ENCODE assay signal across 1 cellular context in genomic region chr20:32780749-32781402, GRCh38.
TF ChIP-seq lines count a peak whose summit lies in the region.

No MANE protein-coding gene starts in this region.

TF ChIP-seq in H1, 55 proteins besides CTCF, POLR2A, EP300 and RAD21:
- TF ChIP-seq POLR2AphosphoS5 (IDR thresholded peaks at IDR 0.05; ENCODE audit: low read depth, low read length) (no peak), EGR1 (IDR thresholded peaks at IDR 0.05; ENCODE audit: borderline replicate concordance, low read depth, low read length) (no peak), USF2 (IDR thresholded peaks at IDR 0.05; ENCODE audit: low read length) (no peak), CREB1 (IDR thresholded peaks at IDR 0.05) (peak; percentile 27; the same call in 1 of the 2 replicates), ATF3 (IDR thresholded peaks at IDR 0.05; ENCODE audit: insufficient read depth, low read depth, low read length) (no peak), CTBP2 (IDR thresholded peaks at IDR 0.05; ENCODE audit: borderline replicate concordance, insufficient read depth, insufficient read length, low read length) (no peak), RBBP5 (IDR thresholded peaks at IDR 0.05; ENCODE audit: borderline replicate concordance, low read depth, low read length) (no peak), RFX5 (IDR thresholded peaks at IDR 0.05; ENCODE audit: borderline replicate concordance, low read depth, low read length) (no peak), GTF2F1 (IDR thresholded peaks at IDR 0.05; ENCODE audit: borderline replicate concordance, low read depth, low read length) (no peak), TCF12 (IDR thresholded peaks at IDR 0.05; ENCODE audit: low read depth, low read length) (no peak), TBP (IDR thresholded peaks at IDR 0.05; ENCODE audit: low read depth, low read length) (no peak), HDAC2 (IDR thresholded peaks at IDR 0.05; ENCODE audit: borderline replicate concordance in 1 of 2, low read depth in 2 of 2, low read length in 2 of 2) (0 out of 4 replicates have a peak, but pooled peaks of 1 of the 2 experiments have one; percentile 61), SIN3A (conservative IDR thresholded peaks at IDR 0.05 in 1 of 2, IDR thresholded peaks at IDR 0.05 in 1 of 2; ENCODE audit: low read depth in 1 of 2, low read length in 2 of 2) (0 out of 4 replicates have a peak, but pooled peaks have one; percentile 44 to 54), BCL11A (IDR thresholded peaks at IDR 0.05; ENCODE audit: low read depth in 2 of 2, low read length in 2 of 2) (peak in 1 of 2 experiments; percentile 61), HDAC6 (IDR thresholded peaks at IDR 0.05; ENCODE audit: low read depth, low read length) (no peak), KDM1A (IDR thresholded peaks at IDR 0.05; ENCODE audit: borderline replicate concordance, low read length) (no peak), SRF (IDR thresholded peaks at IDR 0.05; ENCODE audit: low read depth, low read length) (no peak), NANOG (IDR thresholded peaks at IDR 0.05; ENCODE audit: insufficient read depth, low read depth, low read length, poor library complexity, severe bottlenecking) (peak; percentile 98), NRF1 (IDR thresholded peaks at IDR 0.05; ENCODE audit: low read depth, low read length) (no peak), CHD7 (IDR thresholded peaks at IDR 0.05; ENCODE audit: insufficient replicate concordance, low read length) (no peak), ZNF274 (IDR thresholded peaks at IDR 0.05; ENCODE audit: borderline replicate concordance, extremely low read depth, low read length) (no peak), EZH2 (IDR thresholded peaks at IDR 0.05; ENCODE audit: low read depth, low read length, severe bottlenecking) (no peak), KDM4A (IDR thresholded peaks at IDR 0.05; ENCODE audit: low read depth, low read length, severe bottlenecking) (no peak), MAX (IDR thresholded peaks at IDR 0.05) (no peak), CBX8 (IDR thresholded peaks at IDR 0.05; ENCODE audit: borderline replicate concordance, low read depth, low read length) (no peak), BRCA1 (IDR thresholded peaks at IDR 0.05; ENCODE audit: low read depth, low read length) (no peak), CHD1 (IDR thresholded peaks at IDR 0.05; ENCODE audit: low read depth, low read length) (no peak), SP1 (IDR thresholded peaks at IDR 0.05; ENCODE audit: low read depth, low read length) (0 out of 2 replicates have a peak, but pooled peaks have one; percentile 29)
TF ChIP-seq in H1: peak in this region for 6.
